Comparison of ENCODE assay signal across 1 cellular context in the genomic region with DNA sequence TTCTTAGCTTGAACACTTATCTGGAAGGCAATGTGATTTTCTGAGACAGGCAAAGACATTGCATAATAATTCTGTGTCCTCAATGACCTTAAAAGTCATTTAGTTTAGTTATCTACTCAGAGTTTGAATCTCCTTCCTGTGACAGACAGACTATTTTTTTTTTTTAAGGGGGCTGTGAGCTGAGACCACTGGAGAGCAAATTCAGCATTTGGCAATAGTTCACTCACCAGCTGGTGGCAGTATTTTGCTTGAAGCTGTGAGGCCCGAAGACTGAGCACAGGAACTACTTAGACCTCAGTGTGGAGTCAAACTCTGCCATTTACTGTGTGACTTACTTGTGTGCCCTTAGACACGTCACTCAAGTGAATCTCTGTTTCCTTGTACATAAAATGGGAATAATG.
TF ChIP-seq lines count a peak whose summit lies in the region.

No MANE protein-coding gene starts in this region.

TF ChIP-seq in GM12878, 131 proteins besides CTCF, POLR2A, EP300 and RAD21 (continued from another document):
- no peak for TF ChIP-seq ZNF384 (IDR thresholded peaks at IDR 0.05; ENCODE audit: borderline replicate concordance, low read depth, low read length)
- TF ChIP-seq, protein P1, sequence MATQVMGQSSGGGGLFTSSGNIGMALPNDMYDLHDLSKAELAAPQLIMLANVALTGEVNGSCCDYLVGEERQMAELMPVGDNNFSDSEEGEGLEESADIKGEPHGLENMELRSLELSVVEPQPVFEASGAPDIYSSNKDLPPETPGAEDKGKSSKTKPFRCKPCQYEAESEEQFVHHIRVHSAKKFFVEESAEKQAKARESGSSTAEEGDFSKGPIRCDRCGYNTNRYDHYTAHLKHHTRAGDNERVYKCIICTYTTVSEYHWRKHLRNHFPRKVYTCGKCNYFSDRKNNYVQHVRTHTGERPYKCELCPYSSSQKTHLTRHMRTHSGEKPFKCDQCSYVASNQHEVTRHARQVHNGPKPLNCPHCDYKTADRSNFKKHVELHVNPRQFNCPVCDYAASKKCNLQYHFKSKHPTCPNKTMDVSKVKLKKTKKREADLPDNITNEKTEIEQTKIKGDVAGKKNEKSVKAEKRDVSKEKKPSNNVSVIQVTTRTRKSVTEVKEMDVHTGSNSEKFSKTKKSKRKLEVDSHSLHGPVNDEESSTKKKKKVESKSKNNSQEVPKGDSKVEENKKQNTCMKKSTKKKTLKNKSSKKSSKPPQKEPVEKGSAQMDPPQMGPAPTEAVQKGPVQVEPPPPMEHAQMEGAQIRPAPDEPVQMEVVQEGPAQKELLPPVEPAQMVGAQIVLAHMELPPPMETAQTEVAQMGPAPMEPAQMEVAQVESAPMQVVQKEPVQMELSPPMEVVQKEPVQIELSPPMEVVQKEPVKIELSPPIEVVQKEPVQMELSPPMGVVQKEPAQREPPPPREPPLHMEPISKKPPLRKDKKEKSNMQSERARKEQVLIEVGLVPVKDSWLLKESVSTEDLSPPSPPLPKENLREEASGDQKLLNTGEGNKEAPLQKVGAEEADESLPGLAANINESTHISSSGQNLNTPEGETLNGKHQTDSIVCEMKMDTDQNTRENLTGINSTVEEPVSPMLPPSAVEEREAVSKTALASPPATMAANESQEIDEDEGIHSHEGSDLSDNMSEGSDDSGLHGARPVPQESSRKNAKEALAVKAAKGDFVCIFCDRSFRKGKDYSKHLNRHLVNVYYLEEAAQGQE (IDR thresholded peaks at IDR 0.05; ENCODE audit: low read depth, low read length): no peak
- no peak for TF ChIP-seq CHD2 (IDR thresholded peaks at IDR 0.05; ENCODE audit: borderline replicate concordance, low read depth, low read length)
- no peak for TF ChIP-seq LARP7 (IDR thresholded peaks at IDR 0.05)
- no peak for TF ChIP-seq CBX5 (IDR thresholded peaks at IDR 0.05; ENCODE audit: low read depth)
